8 cellular contexts compared by ENCODE assay signal in genomic region chr16:85611205-85611454, GRCh38. TPM values are rescaled to one million over a fixed set of nuclear protein-coding genes. Genes with fewer than 3 reads are reported as not detected.
DNase-seq lines count a peak whose midpoint lies in the region; ATAC-seq and TF ChIP-seq lines count a peak whose summit lies in the region.

No MANE protein-coding gene starts in this region.

- peaks cover 59% of the 10 kb centered on the region for H3K79me2 ChIP-seq in osteoblast (ENCODE audit: insufficient read depth, low read length)

- H3K4me1 ChIP-seq in SJCRH30 (peaks cover 24% of the 10 kb centered on the region), osteoblast (ENCODE audit: insufficient read depth, low read length) (peaks cover 33% of the 10 kb centered on the region)

- H3K4me3 ChIP-seq in SJCRH30: peak overlapping the region; percentile 64
- peak overlapping the region; percentile 75 for H3K4me3 ChIP-seq in osteoblast (ENCODE audit: insufficient read depth, low read length)

- peaks cover 56% of the 10 kb centered on the region for H4K20me1 ChIP-seq in osteoblast (ENCODE audit: insufficient read depth, low read length)

- no peak overlapping the region for H2AFZ ChIP-seq in osteoblast (ENCODE audit: low read length)

- DNase-seq in ELR (ENCODE audit: low read depth) (peak; percentile 60), SJCRH30 (peak; percentile 29 to 46), fibroblast of gingiva (ENCODE audit: low read depth) (peak; percentile 6), osteoblast (ENCODE audit: insufficient read length, low spot score, missing footprints) (peak; percentile 93), amniotic stem cell (lab: John Stamatoyannopoulos, UW) (no peak), T1000 (lab: John Stamatoyannopoulos, UW) (no peak), NAMALWA (ENCODE audit: low spot score) (no peak)

- TF ChIP-seq CTCF in osteoblast (IDR thresholded peaks at IDR 0.05; ENCODE audit: extremely low read depth, low read depth, low read length): no peak

- H3K9me3 ChIP-seq in SJCRH30 (replicated peaks) (no peaks in the 10 kb centered on the region), osteoblast (ENCODE audit: low read depth, low read length) (no peaks in the 10 kb centered on the region)

- H3K27me3 ChIP-seq in SJCRH30 (no peaks in the 10 kb centered on the region), osteoblast (ENCODE audit: insufficient read depth, low read length) (no peaks in the 10 kb centered on the region)

- peak overlapping the region; percentile 79 for H3K4me2 ChIP-seq in osteoblast (ENCODE audit: insufficient read depth, low read length)

- H3K27ac ChIP-seq in SJCRH30: peak overlapping the region; percentile 81
- peak overlapping the region; percentile 89 for H3K27ac ChIP-seq in osteoblast (ENCODE audit: low read depth, low read length)

- ATAC-seq in GM19463 (IDR thresholded peaks at IDR 0.05; ENCODE audit: unreplicated experiment): no peak

- H3K36me3 ChIP-seq in SJCRH30 (no peaks in the 10 kb centered on the region), osteoblast (ENCODE audit: insufficient read depth, low read length) (peaks cover 4% of the 10 kb centered on the region)

RNA-seq across cellular contexts. Expression of gene GSE1, which starts 2.0 kb away (rescaled TPM):
- total RNA-seq in SJCRH30 (2014; rRNA removed; shearing (Covaris generic)): 31.1 and 33.8 TPM in 2 replicates
- total RNA-seq in osteoblast: 49.6 and 55.7 TPM in 2 replicates

Comparison
In these comparisons a context has a peak if more than half of its experiments do, and no peak if none do; other contexts are left out.
1. DNase-seq: peak in ELR (single experiment), SJCRH30 (2 of 2), fibroblast of gingiva (single experiment) and osteoblast (single experiment); none in amniotic stem cell (single experiment), T1000 (single experiment) and NAMALWA (single experiment).